ENCODE assay signal across 30 cellular contexts in genomic region chr2:239605409-239605808, GRCh38.
"Had no signal": no experiment of that assay in that cellular context is flagged by ENCODE, and none has a peak within 500 bp of the region (broad histone marks: within the 10 kb centered on the region; RNA-seq: fewer than 3 reads in every experiment).

No MANE protein-coding gene starts in this region.

- ATAC-seq: activated CD4-positive, alpha-beta T cell treated with anti-CD3 and anti-CD28 coated beads for 36 hours; activated CD8-positive, alpha-beta memory T cell treated with anti-CD3 and anti-CD28 coated beads, Interleukin-2, amount 10 ng/mL, durations not matched to agents 7 days and 5 days; activated CD8-positive, alpha-beta T cell treated with anti-CD3 and anti-CD28 coated beads, Interleukin-2, amount 10 ng/mL, durations not matched to agents 7 days and 5 days; activated naive CD8-positive, alpha-beta T cell treated with anti-CD3 and anti-CD28 coated beads, Interleukin-2, amount 50 U/mL, for 24 hours; body of pancreas; effector memory CD8-positive, alpha-beta T cell; foreskin keratinocyte; gastrocnemius medialis had no signal

- DNase-seq: activated CD4-positive, alpha-beta memory T cell treated with anti-CD3 and anti-CD28 coated beads for 36 hours; activated CD4-positive, alpha-beta T cell treated with anti-CD3 and anti-CD28 coated beads for 36 hours; activated CD4-positive, alpha-beta T cell treated with anti-CD3 and anti-CD28 coated beads, Interleukin-2, amount 10 ng/mL, durations not matched to agents 24 days and 14 days; activated CD4-positive, CD25-positive, alpha-beta regulatory T cell; activated CD4-positive, CD25-positive, alpha-beta regulatory T cell treated with anti-CD3 and anti-CD28 coated beads, Interleukin-2, amount 50 U/mL, for 72 hours; activated CD8-positive, alpha-beta memory T cell treated with anti-CD3 and anti-CD28 coated beads, Interleukin-2, amount 10 ng/mL, durations not matched to agents 7 days and 5 days; activated CD8-positive, alpha-beta memory T cell treated with anti-CD3 and anti-CD28 coated beads, Interleukin-2, amount 50 U/mL, for 4 hours; activated CD8-positive, alpha-beta T cell treated with anti-CD3 and anti-CD28 coated beads, Interleukin-2, amount 10 ng/mL, durations not matched to agents 7 days and 5 days; activated effector memory CD4-positive, alpha-beta T cell treated with anti-CD3 and anti-CD28 coated beads, Interleukin-2, amount 50 U/mL, for 16 hours; activated naive CD4-positive, alpha-beta T cell treated with anti-CD3 and anti-CD28 coated beads for 36 hours; activated naive CD8-positive, alpha-beta T cell treated with anti-CD3 and anti-CD28 coated beads for 36 hours; activated naive CD8-positive, alpha-beta T cell treated with anti-CD3 and anti-CD28 coated beads, Interleukin-2, amount 50 U/mL, for 24 hours; activated T-cell treated with anti-CD3 and anti-CD28 coated beads, Interleukin-2, amount 50 U/mL, for 1 hour; activated T-cell treated with anti-CD3 and anti-CD28 coated beads, Interleukin-2, amount 50 U/mL, for 48 hours; cortex of kidney; dermis blood vessel endothelial cell; effector CD4-positive, alpha-beta T cell; effector memory CD8-positive, alpha-beta T cell; erythroblast; foreskin keratinocyte; gastrocnemius medialis; glutamatergic neuron; T-helper 2 cell had no signal

- H3K27me3 ChIP-seq: body of pancreas, foreskin keratinocyte had no signal

- H3K27me3 Mint-ChIP-seq: activated naive CD8-positive, alpha-beta T cell treated with anti-CD3 and anti-CD28 coated beads, Interleukin-2, amount 50 U/mL, for 24 hours had no signal

- H3K9me3 ChIP-seq: adrenal gland, gastrocnemius medialis had no signal

- H3K9me3 Mint-ChIP-seq: activated CD4-positive, alpha-beta memory T cell treated with anti-CD3 and anti-CD28 coated beads for 36 hours; activated CD4-positive, alpha-beta T cell treated with anti-CD3 and anti-CD28 coated beads, Interleukin-2, amount 10 ng/mL, durations not matched to agents 24 days and 14 days; activated naive CD4-positive, alpha-beta T cell treated with anti-CD3 and anti-CD28 coated beads for 36 hours; activated naive CD4-positive, alpha-beta T cell treated with anti-CD3 and anti-CD28 coated beads, Interleukin-2, amount 50 U/mL, for 24 hours; activated naive CD8-positive, alpha-beta T cell treated with anti-CD3 and anti-CD28 coated beads for 36 hours; activated naive CD8-positive, alpha-beta T cell treated with anti-CD3 and anti-CD28 coated beads, Interleukin-2, amount 50 U/mL, for 24 hours; activated T-helper 1 cell treated with anti-CD3 and anti-CD28 coated beads, Interleukin-12 subunit alpha, Interleukin-12 subunit beta, Interleukin-2, Interleukin-4 antibody, amounts not matched to agents 30 ng/mL and 10 ng/mL and 1 ng/mL, durations not matched to agents 14 hours and 24 hours and 36 hours; activated T-helper 2 cell treated with anti-CD3 and anti-CD28 coated beads, Interferon-gamma antibody, Interleukin-2, Interleukin-4, amounts not matched to agents 10 μg/mL and 5 μg/mL and 100 μg/mL, durations not matched to agents 14 hours and 24 hours and 36 hours; effector memory CD8-positive, alpha-beta T cell had no signal

- H3K4me3 ChIP-seq: adrenal gland, body of pancreas, esophagus muscularis mucosa, gastrocnemius medialis had no signal

- H3K27ac Mint-ChIP-seq: activated CD4-positive, alpha-beta memory T cell treated with anti-CD3 and anti-CD28 coated beads for 36 hours; activated CD4-positive, alpha-beta T cell treated with anti-CD3 and anti-CD28 coated beads for 36 hours; activated CD4-positive, alpha-beta T cell treated with anti-CD3 and anti-CD28 coated beads, Interleukin-2, amount 10 ng/mL, durations not matched to agents 24 days and 14 days; activated CD8-positive, alpha-beta memory T cell treated with anti-CD3 and anti-CD28 coated beads, Interleukin-2, amount 10 ng/mL, durations not matched to agents 7 days and 5 days; activated CD8-positive, alpha-beta T cell treated with anti-CD3 and anti-CD28 coated beads, Interleukin-2, amount 10 ng/mL, durations not matched to agents 7 days and 5 days; activated naive CD4-positive, alpha-beta T cell treated with anti-CD3 and anti-CD28 coated beads for 36 hours; activated naive CD4-positive, alpha-beta T cell treated with anti-CD3 and anti-CD28 coated beads, Interleukin-2, amount 50 U/mL, for 24 hours; activated naive CD8-positive, alpha-beta T cell treated with anti-CD3 and anti-CD28 coated beads for 36 hours; activated naive CD8-positive, alpha-beta T cell treated with anti-CD3 and anti-CD28 coated beads, Interleukin-2, amount 50 U/mL, for 24 hours; activated T-helper 1 cell treated with anti-CD3 and anti-CD28 coated beads, Interleukin-12 subunit alpha, Interleukin-12 subunit beta, Interleukin-2, Interleukin-4 antibody, amounts not matched to agents 30 ng/mL and 10 ng/mL and 1 ng/mL, durations not matched to agents 14 hours and 24 hours and 36 hours; activated T-helper 2 cell treated with anti-CD3 and anti-CD28 coated beads, Interferon-gamma antibody, Interleukin-2, Interleukin-4, amounts not matched to agents 10 μg/mL and 5 μg/mL and 100 μg/mL, durations not matched to agents 14 hours and 24 hours and 36 hours; effector memory CD8-positive, alpha-beta T cell had no signal

- H3K4me3 Mint-ChIP-seq: activated CD4-positive, alpha-beta memory T cell treated with anti-CD3 and anti-CD28 coated beads for 36 hours; activated CD4-positive, alpha-beta T cell treated with anti-CD3 and anti-CD28 coated beads for 36 hours; activated CD4-positive, alpha-beta T cell treated with anti-CD3 and anti-CD28 coated beads, Interleukin-2, amount 10 ng/mL, durations not matched to agents 24 days and 14 days; activated CD8-positive, alpha-beta memory T cell treated with anti-CD3 and anti-CD28 coated beads, Interleukin-2, amount 10 ng/mL, durations not matched to agents 7 days and 5 days; activated CD8-positive, alpha-beta T cell treated with anti-CD3 and anti-CD28 coated beads, Interleukin-2, amount 10 ng/mL, durations not matched to agents 7 days and 5 days; activated naive CD4-positive, alpha-beta T cell treated with anti-CD3 and anti-CD28 coated beads for 36 hours; activated naive CD4-positive, alpha-beta T cell treated with anti-CD3 and anti-CD28 coated beads, Interleukin-2, amount 50 U/mL, for 24 hours; activated naive CD8-positive, alpha-beta T cell treated with anti-CD3 and anti-CD28 coated beads for 36 hours; activated naive CD8-positive, alpha-beta T cell treated with anti-CD3 and anti-CD28 coated beads, Interleukin-2, amount 50 U/mL, for 24 hours; activated T-helper 1 cell treated with anti-CD3 and anti-CD28 coated beads, Interleukin-12 subunit alpha, Interleukin-12 subunit beta, Interleukin-2, Interleukin-4 antibody, amounts not matched to agents 30 ng/mL and 10 ng/mL and 1 ng/mL, durations not matched to agents 14 hours and 24 hours and 36 hours; effector memory CD8-positive, alpha-beta T cell had no signal

- H3K36me3 Mint-ChIP-seq: activated CD4-positive, alpha-beta memory T cell treated with anti-CD3 and anti-CD28 coated beads for 36 hours; activated CD8-positive, alpha-beta memory T cell treated with anti-CD3 and anti-CD28 coated beads, Interleukin-2, amount 10 ng/mL, durations not matched to agents 7 days and 5 days; activated naive CD4-positive, alpha-beta T cell treated with anti-CD3 and anti-CD28 coated beads, Interleukin-2, amount 50 U/mL, for 24 hours; activated naive CD8-positive, alpha-beta T cell treated with anti-CD3 and anti-CD28 coated beads for 36 hours had no signal

- H3K4me1 ChIP-seq: adrenal gland, body of pancreas, esophagus muscularis mucosa, foreskin keratinocyte, gastrocnemius medialis had no signal

- H3K36me3 ChIP-seq: adrenal gland, esophagus muscularis mucosa, gastrocnemius medialis had no signal

- H3K27ac ChIP-seq: adrenal gland, body of pancreas, esophagus muscularis mucosa, foreskin keratinocyte, gastrocnemius medialis had no signal

- H3K4me1 Mint-ChIP-seq: activated naive CD8-positive, alpha-beta T cell treated with anti-CD3 and anti-CD28 coated beads for 36 hours had no signal

- FAIRE-seq: colon had no signal
